Comparison of ENCODE assay signal across 8 cellular contexts in genomic region chr4:48290146-48290772, GRCh38.
A peak's percentile ranks its signal among the peaks of the same experiment; 100 is the strongest.
DNase-seq lines count a peak whose midpoint lies in the region; ATAC-seq and TF ChIP-seq lines count a peak whose summit lies in the region.

No MANE protein-coding gene starts in this region.

- no peaks in the 10 kb centered on the region for H3K27me3 ChIP-seq in GM06990 (replicated peaks; ENCODE audit: control insufficient read depth, insufficient read depth, low read length)

- no peaks in the 10 kb centered on the region for H3K36me3 ChIP-seq in GM06990 (ENCODE audit: control insufficient read depth, insufficient read depth, low read length)

- TF ChIP-seq CTCF in GM06990 (IDR thresholded peaks at IDR 0.05; ENCODE audit: insufficient read depth, low read length, poor library complexity, severe bottlenecking): peak; percentile 78

- no peak overlapping the region for H3K4me3 ChIP-seq in GM06990 (replicated peaks; ENCODE audit: low read depth, low read length)

- no peak for ATAC-seq in GM18520 (IDR thresholded peaks at IDR 0.05; ENCODE audit: unreplicated experiment)

- DNase-seq in 8988T (peak; percentile 43), GM06990 (ENCODE audit: extremely low read depth, insufficient read length) (no peak), NCI-H748 (lab: John Stamatoyannopoulos, UW; ENCODE audit: unreplicated experiment) (peak; percentile 47), fibroblast of peridontal ligament (ENCODE audit: extremely low read depth) (peak; percentile 26), NCI-H774 (lab: John Stamatoyannopoulos, UW) (no peak), DMS79 (lab: John Stamatoyannopoulos, UW) (no peak)
- DNase-seq in NK-92 treated with Interleukin-12 subunit alpha and Interleukin-12 subunit beta, amount 100 ng/mL, for 24 hours (lab: John Stamatoyannopoulos, UW): no peak

Comparison
In these comparisons a context has a peak if more than half of its experiments do, and no peak if none do; other contexts are left out.
1. DNase-seq: peak in 8988T (single experiment), NCI-H748 (single experiment) and fibroblast of peridontal ligament (single experiment); none in GM06990 (single experiment), NCI-H774 (single experiment), DMS79 (single experiment) and NK-92 treated with Interleukin-12 subunit alpha and Interleukin-12 subunit beta, amount 100 ng/mL, for 24 hours (single experiment).